Comparison of ENCODE assay signal across 22 cellular contexts in genomic region chr11:15119352-15119751, GRCh38. TPM values are rescaled to one million over a fixed set of nuclear protein-coding genes. Genes with fewer than 3 reads are reported as not detected.
DNase-seq lines count a peak whose midpoint lies in the region; ATAC-seq and TF ChIP-seq lines count a peak whose summit lies in the region.
"Had no signal": no experiment of that assay in that cellular context is flagged by ENCODE, and none has a peak within 500 bp of the region (broad histone marks: within the 10 kb centered on the region; RNA-seq: fewer than 3 reads in every experiment).

No MANE protein-coding gene starts in this region.

- peak overlapping the region; percentile 6 for H3K27ac Mint-ChIP-seq in MCF 10A (ENCODE audit: low read depth, unreplicated experiment)
- no peak overlapping the region for H3K27ac Mint-ChIP-seq in stimulated activated effector memory CD8-positive, alpha-beta T cell treated with anti-CD3 and anti-CD28 coated beads, Interleukin-12 subunit alpha, Interleukin-12 subunit beta, amount 100 ng/mL, for 72 hours
- peak overlapping the region in 1 of 9 donors; percentile 78 for H3K27ac Mint-ChIP-seq in naive thymus-derived CD4-positive, alpha-beta T cell
- H3K27ac Mint-ChIP-seq: CD8-positive, alpha-beta T cell had no signal

- ATAC-seq in stimulated activated effector memory CD8-positive, alpha-beta T cell treated with anti-CD3 and anti-CD28 coated beads, Interleukin-12 subunit alpha, Interleukin-12 subunit beta, amount 100 ng/mL, for 72 hours, result peak; percentile 15
- no peak for ATAC-seq in naive thymus-derived CD4-positive, alpha-beta T cell
- ATAC-seq: CD8-positive, alpha-beta T cell; K562 had no signal

- DNase-seq in NK-92 treated with Interleukin-12 subunit alpha and Interleukin-12 subunit beta, amount 100 ng/mL, for 24 hours (lab: John Stamatoyannopoulos, UW), result peak; percentile 19
- no peak for DNase-seq in NK-92 (lab: John Stamatoyannopoulos, UW; ENCODE audit: unreplicated experiment)
- no peak for DNase-seq in MCF 10A (ENCODE audit: unreplicated experiment)
- DNase-seq in breast epithelium (ENCODE audit: low spot score in 2 of 2), result no peak
- DNase-seq in fibroblast of mammary gland (ENCODE audit: low read depth), result peak; percentile 23
- no peak for DNase-seq in stimulated activated effector memory CD8-positive, alpha-beta T cell treated with anti-CD3 and anti-CD28 coated beads, Interleukin-12 subunit alpha, Interleukin-12 subunit beta, amount 100 ng/mL, for 72 hours (ENCODE audit: low spot score in 2 of 2)
- DNase-seq in naive thymus-derived CD4-positive, alpha-beta T cell, result no peak
- no peak for DNase-seq in erythroblast (lab: John Stamatoyannopoulos, UW)
- DNase-seq: ACHN; C1 segment of cervical spinal cord; CD8-positive, alpha-beta T cell; DND-41; H7; NCI-H1105; NCI-H146; NCI-H2029 treated with DMSO at 0.1 percent for 48 hours; NCI-H345; NCI-H524; NCI-H774; OCI-M1 had no signal

- no TSS peak for BruUV-seq in MCF 10A (replicated peaks; lab: Mats Ljungman, UMichigan)

- no peak overlapping the region for H3K27ac ChIP-seq in breast epithelium
- H3K27ac ChIP-seq in naive thymus-derived CD4-positive, alpha-beta T cell (ENCODE audit: low read depth, low read length), result no peak overlapping the region
- H3K27ac ChIP-seq: 22Rv1 had no signal

- no peaks in the 10 kb centered on the region for H3K36me3 Mint-ChIP-seq in MCF 10A (ENCODE audit: insufficient read depth, unreplicated experiment)
- no peaks in the 10 kb centered on the region for H3K36me3 Mint-ChIP-seq in stimulated activated effector memory CD8-positive, alpha-beta T cell treated with anti-CD3 and anti-CD28 coated beads, Interleukin-12 subunit alpha, Interleukin-12 subunit beta, amount 100 ng/mL, for 72 hours
- peaks cover 0 to 10% (median 0%) of the 10 kb centered on the region in 5 donors for H3K36me3 Mint-ChIP-seq in naive thymus-derived CD4-positive, alpha-beta T cell
- H3K36me3 Mint-ChIP-seq: CD8-positive, alpha-beta T cell had no signal

- H3K27me3 ChIP-seq in breast epithelium, result peaks cover 0 to 28% of the 10 kb centered on the region in 2 donors
- H3K27me3 ChIP-seq in naive thymus-derived CD4-positive, alpha-beta T cell (ENCODE audit: control insufficient read depth in 2 of 2, insufficient read depth in 2 of 2, low read length in 2 of 2), result peaks cover 0 to 3% of the 10 kb centered on the region in 2 donors

- H3K9me3 ChIP-seq in breast epithelium, result no peaks in the 10 kb centered on the region
- no peaks in the 10 kb centered on the region for H3K9me3 ChIP-seq in naive thymus-derived CD4-positive, alpha-beta T cell (ENCODE audit: control insufficient read depth in 2 of 3, low read length in 3 of 3)

- CTCF ChIA-PET in MCF 10A (lab: Yijun Ruan, JAX), result interaction anchor here (0.8 to 2.3 kb wide), 3 partner anchors 12 to 89 kb away, joined by 3 to 7 read pairs (median 5); no protein-coding TSS in a partner anchor
- CTCF ChIA-PET in naive thymus-derived CD4-positive, alpha-beta T cell (lab: Charles Lee), result no interaction called here

- TF ChIP-seq CTCF in MCF 10A (IDR thresholded peaks at IDR 0.05; ENCODE audit: unreplicated experiment), result no peak
- TF ChIP-seq CTCF in breast epithelium (IDR thresholded peaks at IDR 0.05), result no peak
- TF ChIP-seq CTCF in fibroblast of mammary gland (conservative IDR thresholded peaks at IDR 0.05; ENCODE audit: control insufficient read depth, insufficient read depth, low read depth, low read length), result no peak

- no peaks in the 10 kb centered on the region for H3K4me1 ChIP-seq in breast epithelium
- H3K4me1 ChIP-seq in naive thymus-derived CD4-positive, alpha-beta T cell (ENCODE audit: control insufficient read depth in 2 of 2, insufficient read depth in 2 of 2, low read length in 2 of 2), result no peaks in the 10 kb centered on the region

- H3K4me1 Mint-ChIP-seq in MCF 10A (ENCODE audit: insufficient read depth, unreplicated experiment), result peaks cover 34% of the 10 kb centered on the region
- H3K4me1 Mint-ChIP-seq in stimulated activated effector memory CD8-positive, alpha-beta T cell treated with anti-CD3 and anti-CD28 coated beads, Interleukin-12 subunit alpha, Interleukin-12 subunit beta, amount 100 ng/mL, for 72 hours, result peaks cover 6% of the 10 kb centered on the region
- H3K4me1 Mint-ChIP-seq in naive thymus-derived CD4-positive, alpha-beta T cell, result peaks cover 4 to 35% (median 5%) of the 10 kb centered on the region in 7 donors

- no peaks in the 10 kb centered on the region for H3K9me3 Mint-ChIP-seq in MCF 10A (ENCODE audit: unreplicated experiment)
- no peaks in the 10 kb centered on the region for H3K9me3 Mint-ChIP-seq in stimulated activated effector memory CD8-positive, alpha-beta T cell treated with anti-CD3 and anti-CD28 coated beads, Interleukin-12 subunit alpha, Interleukin-12 subunit beta, amount 100 ng/mL, for 72 hours
- peaks cover 0 to 4% (median 0%) of the 10 kb centered on the region in 11 donors for H3K9me3 Mint-ChIP-seq in naive thymus-derived CD4-positive, alpha-beta T cell
- H3K9me3 Mint-ChIP-seq: CD8-positive, alpha-beta T cell had no signal

- no peaks in the 10 kb centered on the region for H3K27me3 Mint-ChIP-seq in MCF 10A (ENCODE audit: insufficient read depth, unreplicated experiment)
- peaks cover 44 to 61% (median 58%) of the 10 kb centered on the region in 5 donors for H3K27me3 Mint-ChIP-seq in naive thymus-derived CD4-positive, alpha-beta T cell

- no peak for TF ChIP-seq POLR2A in breast epithelium (IDR thresholded peaks at IDR 0.05)
- TF ChIP-seq POLR2A in erythroblast (IDR thresholded peaks at IDR 0.05; ENCODE audit: low read length), result no peak

- intact Hi-C loops in MCF 10A (cut with micrococcal nuclease) (no loop called here), breast epithelium (cut with DNase I; ENCODE audit: low total_unique reads) (no loop called here)
- intact Hi-C loops in naive thymus-derived CD4-positive, alpha-beta T cell (cut with micrococcal nuclease), result no loop called here

- no peaks in the 10 kb centered on the region for H3K36me3 ChIP-seq in breast epithelium
- H3K36me3 ChIP-seq in naive thymus-derived CD4-positive, alpha-beta T cell (ENCODE audit: control insufficient read depth in 2 of 3, insufficient read depth in 3 of 3, low read length in 3 of 3), result no peaks in the 10 kb centered on the region

- POLR2A ChIA-PET in MCF 10A (lab: Yijun Ruan, JAX), result interaction anchor here (1.1 kb wide), 1 partner anchor 76 kb away, joined by 3 read pairs; no protein-coding TSS in a partner anchor
- POLR2A ChIA-PET in naive thymus-derived CD4-positive, alpha-beta T cell (lab: Charles Lee), result no interaction called here

- H3K4me3 ChIP-seq in breast epithelium, result no peak overlapping the region
- no peak overlapping the region for H3K4me3 ChIP-seq in fibroblast of mammary gland (ENCODE audit: control insufficient read depth, low read depth, low read length)
- H3K4me3 ChIP-seq in naive thymus-derived CD4-positive, alpha-beta T cell (ENCODE audit: low read length), result no peak overlapping the region
- H3K4me3 ChIP-seq: K562 had no signal

- H3K4me3 Mint-ChIP-seq in MCF 10A (ENCODE audit: unreplicated experiment), result no peak overlapping the region
- H3K4me3 Mint-ChIP-seq in stimulated activated effector memory CD8-positive, alpha-beta T cell treated with anti-CD3 and anti-CD28 coated beads, Interleukin-12 subunit alpha, Interleukin-12 subunit beta, amount 100 ng/mL, for 72 hours, result no peak overlapping the region
- H3K4me3 Mint-ChIP-seq in naive thymus-derived CD4-positive, alpha-beta T cell, result peak overlapping the region in 1 of 10 donors; percentile 34
- H3K4me3 Mint-ChIP-seq: CD8-positive, alpha-beta T cell had no signal

RNA-seq across cellular contexts. Expression of gene INSC, which starts 4.6 kb away (rescaled TPM):
- total RNA-seq in MCF 10A (2022) (4.6 and 5.8 TPM in 2 replicates), breast epithelium (under 1 TPM in 2 of 3 donors, not detected in 1; 0.33 to 0.88 TPM)
- total RNA-seq in naive thymus-derived CD4-positive, alpha-beta T cell, result under 1 TPM in 4 of 5 experiments, not detected in 1; 0.14 to 0.56 (median 0.19) TPM
- polyA plus RNA-seq in naive thymus-derived CD4-positive, alpha-beta T cell, result under 1 TPM in 1 of 2 donors, not detected in 1; 0.24 TPM
- total RNA-seq: CD8-positive, alpha-beta T cell; H7; K562 had no signal
- polyA plus RNA-seq: K562 had no signal

RNA-seq across cellular contexts. Expression of gene CALCB, which starts 46.0 kb away (rescaled TPM):
- 4.1 and 4.3 TPM in 2 replicates for total RNA-seq in MCF 10A (2022)
- not detected for total RNA-seq in breast epithelium
- 1 to 10 TPM in 3 of 5 experiments, under 1 TPM in 2; 0.59 to 1.1 (median 1.0) TPM for total RNA-seq in naive thymus-derived CD4-positive, alpha-beta T cell
- under 1 TPM; 0.18 to 0.32 TPM for polyA plus RNA-seq in naive thymus-derived CD4-positive, alpha-beta T cell
- total RNA-seq: K562 had no signal
- polyA plus RNA-seq: K562 had no signal

Comparison
In these comparisons a context has a peak if more than half of its experiments do, and no peak if none do; other contexts are left out.
1. DNase-seq: peak in NK-92 treated with Interleukin-12 subunit alpha and Interleukin-12 subunit beta, amount 100 ng/mL, for 24 hours (single experiment) and fibroblast of mammary gland (single experiment); none in NK-92 (single experiment), MCF 10A (single experiment), breast epithelium (0 of 2), stimulated activated effector memory CD8-positive, alpha-beta T cell treated with anti-CD3 and anti-CD28 coated beads, Interleukin-12 subunit alpha, Interleukin-12 subunit beta, amount 100 ng/mL, for 72 hours (0 of 2), naive thymus-derived CD4-positive, alpha-beta T cell (0 of 9) and erythroblast (0 of 2).